Comparison of ENCODE assay signal across 8 cellular contexts in genomic region chr2:100321181-100321880, GRCh38. TPM values are rescaled to one million over a fixed set of nuclear protein-coding genes. Genes with fewer than 3 reads are reported as not detected.
DNase-seq lines count a peak whose midpoint lies in the region; FAIRE-seq and TF ChIP-seq lines count a peak whose summit lies in the region.

No MANE protein-coding gene starts in this region.

- TF ChIP-seq POLR2A in lower leg skin (IDR thresholded peaks at IDR 0.05): no peak

- no peak for TF ChIP-seq CTCF in lower leg skin (IDR thresholded peaks at IDR 0.05)

- H3K9ac ChIP-seq in stomach smooth muscle (ENCODE audit: low read length in 2 of 2): peak overlapping the region; percentile 36 to 60

- H3K9me3 ChIP-seq in stomach smooth muscle (ENCODE audit: control insufficient read depth in 2 of 2, low read length in 2 of 2): no peaks in the 10 kb centered on the region

- no peaks in the 10 kb centered on the region for H3K4me1 ChIP-seq in stomach smooth muscle (ENCODE audit: control insufficient read depth, insufficient read depth, low read length)

- intact Hi-C loops in lower leg skin (cut with DNase I; ENCODE audit: low total_unique reads): no loop called here

- peak overlapping the region; percentile 25 for H3K4me3 ChIP-seq in lower leg skin (ENCODE audit: low read depth, poor library complexity, severe bottlenecking)
- peak overlapping the region; percentile 52 to 78 for H3K4me3 ChIP-seq in stomach smooth muscle (ENCODE audit: low read length in 2 of 2)

- WGBS in lower leg skin, 2 donors: 0% methylated on average over 1 to 6 of the region's 79 CpGs

- no peak for FAIRE-seq in GM19239 (lab: Jason Lieb, UNC)

- H3K27ac ChIP-seq in stomach smooth muscle (ENCODE audit: low read length): peak overlapping the region; percentile 32

- H3K36me3 ChIP-seq in stomach smooth muscle (ENCODE audit: control insufficient read depth in 2 of 2, insufficient read depth in 2 of 2, low read length in 2 of 2): no peaks in the 10 kb centered on the region

- DNase-seq in NCI-H1417 (lab: John Stamatoyannopoulos, UW) (peak; percentile 33 to 85 (median 84)), NCI-H1417 treated with DMSO at 0.1 percent for 48 hours (lab: John Stamatoyannopoulos, UW) (no peak), NCI-H526 (lab: John Stamatoyannopoulos, UW) (peak; percentile 40 to 86), dermis blood vessel endothelial cell (peak; percentile 43), lower leg skin (ENCODE audit: low spot score in 2 of 2) (no peak), GM19239 (ENCODE audit: insufficient read length, low spot score) (no peak)
- DNase-seq in effector CD8-positive, alpha-beta T cell (lab: John Stamatoyannopoulos, UW): no peak

- no peaks in the 10 kb centered on the region for H3K27me3 ChIP-seq in stomach smooth muscle (ENCODE audit: control insufficient read depth in 1 of 2, insufficient read depth in 2 of 2, low read length in 2 of 2)

RNA-seq across cellular contexts. Expression of gene LONRF2, which starts 1.0 kb away (rescaled TPM):
- under 0.01 TPM in 1 of 2 replicates, not detected in the other for total RNA-seq in dermis blood vessel endothelial cell
- 1 to 10 TPM in 2 of 4 donors, under 1 TPM in 2; 0.38 to 2.6 (median 1.1) TPM for total RNA-seq in lower leg skin

Comparison
In these comparisons a context has a peak if more than half of its experiments do, and no peak if none do; other contexts are left out.
1. DNase-seq: peak in NCI-H1417 (3 of 3), NCI-H526 (2 of 2) and dermis blood vessel endothelial cell (single experiment); none in NCI-H1417 treated with DMSO at 0.1 percent for 48 hours (single experiment), lower leg skin (0 of 2), effector CD8-positive, alpha-beta T cell (single experiment) and GM19239 (single experiment).